ENCODE assay signal across 9 cellular contexts in the genomic region with DNA sequence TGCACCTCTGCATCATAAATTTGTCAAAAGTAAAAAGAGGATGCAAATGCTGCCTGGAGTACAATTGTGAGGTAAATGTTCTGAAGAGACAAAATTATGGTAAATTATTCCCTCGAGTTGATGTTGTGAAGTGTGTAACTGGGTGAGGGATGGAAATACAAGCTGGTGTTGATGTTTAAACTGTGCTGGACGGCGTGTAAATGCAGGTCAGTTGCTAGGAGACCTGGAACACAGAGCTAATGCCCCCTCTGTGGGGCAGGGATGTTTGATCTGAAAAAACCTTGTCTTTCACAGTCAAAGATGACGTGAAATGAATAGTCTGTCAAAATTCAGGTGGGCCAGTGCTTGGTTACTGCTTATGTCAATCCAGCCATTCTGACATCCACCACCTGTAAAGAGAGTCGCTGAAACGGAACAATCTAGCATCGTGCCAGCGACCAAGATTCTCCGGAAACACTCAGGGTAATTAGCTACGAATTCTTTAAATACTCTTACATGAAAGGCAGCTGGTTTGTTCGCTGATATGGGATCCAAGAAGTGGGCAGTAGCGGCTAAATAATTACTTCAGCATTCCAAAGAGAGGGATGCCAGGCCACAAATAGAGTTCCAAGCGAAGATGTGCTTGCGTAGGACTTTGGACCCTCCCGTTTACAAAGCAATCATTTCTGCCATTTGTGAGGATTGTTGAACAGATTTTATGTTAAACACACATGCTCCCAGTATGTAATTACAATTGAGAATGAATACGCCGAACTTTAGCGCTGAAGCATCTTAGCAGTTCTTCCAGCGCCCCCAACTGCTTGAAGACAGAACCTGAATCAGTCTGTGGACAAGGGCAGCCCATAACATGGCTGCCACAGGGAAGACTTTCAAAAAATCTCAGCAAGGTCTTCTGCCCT. TPM values are rescaled to one million over a fixed set of nuclear protein-coding genes. Genes with fewer than 3 reads are reported as not detected.
DNase-seq lines count a peak whose midpoint lies in the region; ATAC-seq, FAIRE-seq and TF ChIP-seq lines count a peak whose summit lies in the region.
"Had no signal": no experiment of that assay in that cellular context is flagged by ENCODE, and none has a peak within 500 bp of the region (broad histone marks: within the 10 kb centered on the region; RNA-seq: fewer than 3 reads in every experiment).

No MANE protein-coding gene starts in this region.

- no peaks in the 10 kb centered on the region for H3K36me3 ChIP-seq in neuronal stem cell (replicated peaks in 1 of 2; ENCODE audit: control insufficient read depth in 2 of 2, insufficient read depth in 2 of 2, low read length in 2 of 2)

- H4K91ac ChIP-seq in neuronal stem cell (ENCODE audit: low read depth, low read length, poor library complexity) = no peak overlapping the region

- H3K79me1 ChIP-seq in neuronal stem cell (ENCODE audit: low read depth, low read length) = no peaks in the 10 kb centered on the region

- H2BK15ac ChIP-seq in neuronal stem cell (ENCODE audit: low read length) = no peak overlapping the region

- H4K8ac ChIP-seq in neuronal stem cell (ENCODE audit: low read depth, low read length) = no peak overlapping the region

- peaks cover 8 to 31% of the 10 kb centered on the region in 2 donors for H3K4me1 ChIP-seq in neuronal stem cell (ENCODE audit: control insufficient read depth in 2 of 2, insufficient read depth in 1 of 2, low read depth in 1 of 2, low read length in 2 of 2)

- H3K9me3 ChIP-seq in neuronal stem cell (replicated peaks in 1 of 2; ENCODE audit: control insufficient read depth in 2 of 2, insufficient read depth in 1 of 2, low read depth in 1 of 2, low read length in 2 of 2) = peaks cover 4 to 9% of the 10 kb centered on the region in 2 donors

- DNase-seq in G401 (ENCODE audit: low spot score) (peak; percentile 25), NCI-H748 treated with DMSO at 0.1 percent for 48 hours (lab: John Stamatoyannopoulos, UW) (peak; percentile 85), endothelial cell (ENCODE audit: low spot score) (peak; percentile 40), neuronal stem cell (ENCODE audit: low spot score) (no peak), T-helper 1 cell (no peak), HTR-8/SVneo (ENCODE audit: insufficient read length, low spot score) (no peak)

- H3K14ac ChIP-seq in neuronal stem cell (ENCODE audit: low read length) = no peak overlapping the region

- no peaks in the 10 kb centered on the region for H3K27me3 ChIP-seq in neuronal stem cell (ENCODE audit: control insufficient read depth in 3 of 3, insufficient read depth in 3 of 3, low read depth in 1 of 3, low read length in 3 of 3)

- no peak overlapping the region for H2BK120ac ChIP-seq in neuronal stem cell (ENCODE audit: low read depth, low read length)

- peak overlapping the region in 1 of 2 donors; percentile 15 for H3K4me3 ChIP-seq in neuronal stem cell (ENCODE audit: low read length in 2 of 2)

- no peak overlapping the region for H2AK5ac ChIP-seq in neuronal stem cell (ENCODE audit: low read depth, low read length)

- no peak for TF ChIP-seq CTCF in endothelial cell (IDR thresholded peaks at IDR 0.05; ENCODE audit: unreplicated experiment)

- H2BK5ac ChIP-seq in neuronal stem cell (ENCODE audit: low read length) = no peak overlapping the region

- H3K18ac ChIP-seq in neuronal stem cell (ENCODE audit: low read length) = no peak overlapping the region

- no peak overlapping the region for H3K4ac ChIP-seq in neuronal stem cell (ENCODE audit: low read length)

- H3K4me2 ChIP-seq in neuronal stem cell (ENCODE audit: insufficient read depth, low read length, poor library complexity, severe bottlenecking) = no peak overlapping the region

- peaks cover 14% of the 10 kb centered on the region for H3K4me1 Mint-ChIP-seq in endothelial cell (ENCODE audit: unreplicated experiment)

- H3K27ac Mint-ChIP-seq in endothelial cell (ENCODE audit: unreplicated experiment) = no peak overlapping the region

- WGBS in neuronal stem cell (ENCODE audit: extremely low coverage in 2 of 2, insufficient read length in 2 of 2, insufficient replicate concordance in 1 of 2), 2 donors = no CpG with 5 or more reads among the region's 19 CpGs

- ATAC-seq in HG03460 (IDR thresholded peaks at IDR 0.05; ENCODE audit: unreplicated experiment) (no peak), GM18511 (IDR thresholded peaks at IDR 0.05; ENCODE audit: unreplicated experiment) (no peak)

- in situ Hi-C loops in G401 (cut with HindIII; ENCODE audit: low sequenced_read_pairs) = no loop called here

- H2BK12ac ChIP-seq in neuronal stem cell (ENCODE audit: low read length) = no peak overlapping the region

- H3K9me3 Mint-ChIP-seq in endothelial cell (ENCODE audit: unreplicated experiment) = no peaks in the 10 kb centered on the region

- H3K9ac ChIP-seq in neuronal stem cell (ENCODE audit: low read depth, low read length, poor library complexity) = no peak overlapping the region

- no peak for FAIRE-seq in HTR-8/SVneo (lab: Jason Lieb, UNC)
- FAIRE-seq: frontal cortex had no signal

- H3K27ac ChIP-seq in neuronal stem cell (replicated peaks; ENCODE audit: low read length) = peak overlapping the region; percentile 55

- H2AFZ ChIP-seq in neuronal stem cell (ENCODE audit: low read length) = peak overlapping the region; percentile 77

- H3K23ac ChIP-seq in neuronal stem cell (ENCODE audit: low read depth, low read length, poor library complexity) = no peak overlapping the region

- no peaks in the 10 kb centered on the region for H3K36me3 Mint-ChIP-seq in endothelial cell (ENCODE audit: low read depth, unreplicated experiment)

- no peaks in the 10 kb centered on the region for H3K27me3 Mint-ChIP-seq in endothelial cell (ENCODE audit: unreplicated experiment)

- H3K4me3 Mint-ChIP-seq in endothelial cell (ENCODE audit: unreplicated experiment) = no peak overlapping the region

RNA-seq across cellular contexts. Expression of a gene that starts 7.4 kb away (rescaled TPM):
- total RNA-seq in G401 (2014; rRNA removed; shearing (Covaris generic)) = not detected in 2 replicates
- not detected for total RNA-seq in endothelial cell (ENCODE audit: unreplicated experiment)
- polyA plus RNA-seq in neuronal stem cell (2013, experiment 1 of 2) = 0.01 TPM
- polyA plus RNA-seq in neuronal stem cell (2013, experiment 2 of 2) = 0.01 TPM

RNA-seq across cellular contexts. Expression of a gene that starts 43.6 kb away (rescaled TPM):
- 25.2 and 37.9 TPM in 2 replicates for total RNA-seq in G401 (2014; rRNA removed; shearing (Covaris generic))
- 158 TPM for total RNA-seq in endothelial cell (ENCODE audit: unreplicated experiment)
- 85.4 TPM for polyA plus RNA-seq in neuronal stem cell (2013, experiment 1 of 2)
- 87.0 TPM for polyA plus RNA-seq in neuronal stem cell (2013, experiment 2 of 2)

Comparison
In these comparisons a context has a peak if more than half of its experiments do, and no peak if none do; other contexts are left out.
1. DNase-seq: peak in G401 (single experiment), NCI-H748 treated with DMSO at 0.1 percent for 48 hours (single experiment) and endothelial cell (single experiment); none in neuronal stem cell (single experiment), T-helper 1 cell (0 of 5) and HTR-8/SVneo (single experiment).